In genomic region chr20:41697861-41698559, GRCh38 we compare ENCODE assay signal across 7 cellular contexts.
DNase-seq lines count a peak whose midpoint lies in the region; ATAC-seq and TF ChIP-seq lines count a peak whose summit lies in the region.

No MANE protein-coding gene starts in this region.

- no peaks in the 10 kb centered on the region for H3K9me3 ChIP-seq in PC-3 (ENCODE audit: low read length)

- BruUV-seq in PC-3 (replicated peaks; lab: Mats Ljungman, UMichigan), result no TSS peak

- H3K36me3 ChIP-seq in PC-3 (ENCODE audit: low read depth, low read length), result no peaks in the 10 kb centered on the region

- H3K9me2 ChIP-seq in PC-3 (replicated peaks; ENCODE audit: low read length), result no peaks in the 10 kb centered on the region

- H4K20me1 ChIP-seq in PC-3 (ENCODE audit: low read length), result no peaks in the 10 kb centered on the region

- no peaks in the 10 kb centered on the region for H3F3A ChIP-seq in PC-3 (ENCODE audit: low read length, unreplicated experiment)

- H3K4me1 Mint-ChIP-seq in osteocyte (ENCODE audit: unreplicated experiment), result peaks cover 6% of the 10 kb centered on the region

- H3K4me1 ChIP-seq in PC-3 (ENCODE audit: insufficient read depth, low read length), result no peaks in the 10 kb centered on the region; the same call in 1 of the 2 replicates

- H3K27ac ChIP-seq in PC-3 (ENCODE audit: low read length) (no peak overlapping the region), dorsolateral prefrontal cortex (no peak overlapping the region)

- H3K79me2 ChIP-seq in PC-3 (ENCODE audit: low read length), result no peaks in the 10 kb centered on the region

- DNase-seq in EL, result peak; percentile 45
- peak; percentile 67 for DNase-seq in KBM-7
- peak; percentile 70 for DNase-seq in PC-3
- no peak for DNase-seq in dorsolateral prefrontal cortex
- no peak for DNase-seq in osteocyte (ENCODE audit: extremely low spot score, unreplicated experiment)
- DNase-seq in NCI-H2107 (lab: John Stamatoyannopoulos, UW), result no peak

- no peak overlapping the region for H2AFZ ChIP-seq in PC-3 (ENCODE audit: low read length)

- H3K27me3 ChIP-seq in PC-3 (ENCODE audit: low read length) (peaks cover 5% of the 10 kb centered on the region; the same call in 1 of the 2 replicates), dorsolateral prefrontal cortex (no peaks in the 10 kb centered on the region)

- no peak for ATAC-seq in PC-3
- no peak for ATAC-seq in HG03097 (IDR thresholded peaks at IDR 0.05; ENCODE audit: low FRiP score, unreplicated experiment)

- H3K9me3 Mint-ChIP-seq in osteocyte (ENCODE audit: unreplicated experiment), result no peaks in the 10 kb centered on the region

- H3K4me2 ChIP-seq in PC-3 (ENCODE audit: low read length), result no peak overlapping the region

- no peak overlapping the region for H3K4me3 ChIP-seq in PC-3 (ENCODE audit: low read length)
- H3K4me3 ChIP-seq in dorsolateral prefrontal cortex, result no peak overlapping the region

- no peak overlapping the region for H3K27ac Mint-ChIP-seq in osteocyte (ENCODE audit: unreplicated experiment)

- H3K36me3 Mint-ChIP-seq in osteocyte (ENCODE audit: unreplicated experiment), result no peaks in the 10 kb centered on the region

- no peak overlapping the region for H3K4me3 Mint-ChIP-seq in osteocyte (ENCODE audit: unreplicated experiment)

- intact Hi-C loops in PC-3 (cut with micrococcal nuclease), result no loop called here
- intact Hi-C loops in dorsolateral prefrontal cortex (cut with DNase I), result loop anchor here in 1 of 2 donors (10.0 kb wide), 1 partner anchor 383 kb away; the partner anchor contains the start of gene ZHX3

- in situ Hi-C loops in KBM-7 (cut with MboI; ENCODE audit: low pct_unique_long_range_greater_than_20kb, low sequenced_read_pairs), result no loop called here

- H3K27me3 Mint-ChIP-seq in osteocyte (ENCODE audit: unreplicated experiment), result peaks cover 20% of the 10 kb centered on the region

- TF ChIP-seq CTCF in PC-3 (conservative IDR thresholded peaks at IDR 0.05; ENCODE audit: low read depth, low read length) (peak; percentile 96), dorsolateral prefrontal cortex (IDR thresholded peaks at IDR 0.05 in 54 of 56, conservative IDR thresholded peaks at IDR 0.05 in 2 of 56; ENCODE audit: low read depth in 1 of 56, partially characterized antibody in 56 of 56) (peak; percentile 52 to 85 (median 72)), osteocyte (IDR thresholded peaks at IDR 0.05) (peak; percentile 76)

- POLR2A ChIA-PET in PC-3 (lab: Charles Lee; ENCODE audit: unreplicated experiment), result interaction anchor here (0.6 kb wide), 1 partner anchor 136 kb away, joined by 7 read pairs; no protein-coding TSS in a partner anchor

- H3K9ac ChIP-seq in PC-3 (ENCODE audit: low read length), result no peak overlapping the region

- CTCF ChIA-PET in PC-3 (lab: Charles Lee), result interaction anchor here (0.9 kb wide), 1 partner anchor 48 kb away, joined by 3 read pairs; no protein-coding TSS in a partner anchor

Comparison
In these comparisons a context has a peak if more than half of its experiments do, and no peak if none do; other contexts are left out.
1. DNase-seq: peak in EL (single experiment), KBM-7 (single experiment) and PC-3 (single experiment); none in dorsolateral prefrontal cortex (0 of 10), osteocyte (single experiment) and NCI-H2107 (single experiment).
2. Peak in every context shown above with its lines, with median percentiles within 50 percentile points of each other: CTCF ChIP-seq.